In the genomic region with DNA sequence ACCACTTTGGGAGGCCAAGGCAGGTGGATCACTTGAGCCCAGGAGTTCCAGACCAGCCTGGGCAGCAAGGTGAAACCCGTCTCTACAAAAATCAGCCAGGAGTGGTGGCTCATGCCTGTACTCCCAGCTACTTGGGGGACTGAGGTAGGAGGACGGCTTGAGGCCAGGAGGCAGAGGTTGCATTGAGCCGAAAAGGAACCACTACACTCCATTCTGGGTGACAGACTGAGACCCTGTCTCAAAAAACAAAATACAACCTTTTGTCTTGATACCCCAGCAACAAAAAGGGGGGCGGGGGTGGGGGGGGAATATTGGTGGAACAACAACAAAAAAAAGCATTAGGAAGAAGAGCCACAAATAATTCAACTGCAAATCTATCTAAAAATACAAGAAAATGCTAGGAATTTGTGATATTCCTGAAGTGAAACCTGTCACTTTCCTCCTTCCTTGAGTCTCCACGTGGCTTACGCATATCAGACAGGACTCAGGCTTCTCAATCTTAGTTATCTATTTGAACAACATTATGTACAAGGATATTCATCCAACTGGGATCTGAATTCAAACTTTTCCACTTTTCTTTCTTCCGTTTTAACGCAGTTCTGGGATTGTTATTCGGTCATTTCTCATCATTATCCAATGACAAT, we compare ENCODE assay signal across 7 cellular contexts. TPM values are rescaled to one million over a fixed set of nuclear protein-coding genes. Genes with fewer than 3 reads are reported as not detected.
DNase-seq lines count a peak whose midpoint lies in the region; TF ChIP-seq lines count a peak whose summit lies in the region.
"Had no signal": no experiment of that assay in that cellular context is flagged by ENCODE, and none has a peak within 500 bp of the region (broad histone marks: within the 10 kb centered on the region; RNA-seq: fewer than 3 reads in every experiment).

No MANE protein-coding gene starts in this region.

- H3K4me3 ChIP-seq in sigmoid colon: peak overlapping the region; percentile 65 to 85 (median 84)

- intact Hi-C loops in sigmoid colon (cut with DNase I): loop anchor here (2.0 kb wide), 1 partner anchor 29 kb away; a partner anchor contains a TSS

- DNase-seq in NCI-H2029 treated with DMSO at 0.1 percent for 48 hours (lab: John Stamatoyannopoulos, UW) (peak; percentile 16), NCI-H2029 (lab: John Stamatoyannopoulos, UW) (no peak), sigmoid colon (no peak), NCI-H2107 treated with DMSO at 0.1 percent for 48 hours (lab: John Stamatoyannopoulos, UW; ENCODE audit: unreplicated experiment) (no peak), nucleus accumbens (lab: John Stamatoyannopoulos, UW) (no peak)

- no peak for TF ChIP-seq EP300 in sigmoid colon (IDR thresholded peaks at IDR 0.05)

- peak overlapping the region; percentile 70 for H3K27ac ChIP-seq in cingulate gyrus (ENCODE audit: low read depth, low read length)
- H3K27ac ChIP-seq in sigmoid colon: peak overlapping the region; percentile 94 to 99 (median 97)

- no peaks in the 10 kb centered on the region for H3K9me3 ChIP-seq in sigmoid colon

- peaks cover 0 to 7% (median 0%) of the 10 kb centered on the region in 4 donors for H3K36me3 ChIP-seq in sigmoid colon

- H3K27me3 ChIP-seq in sigmoid colon: no peaks in the 10 kb centered on the region

- peaks cover 0 to 18% (median 14%) of the 10 kb centered on the region in 4 donors for H3K4me1 ChIP-seq in sigmoid colon

- TF ChIP-seq POLR2A in sigmoid colon (IDR thresholded peaks at IDR 0.05): no peak

- no peak for TF ChIP-seq CTCF in sigmoid colon (IDR thresholded peaks at IDR 0.05)

- WGBS in sigmoid colon, 2 donors: 22 to 37% methylated on average over 9 of the region's 9 CpGs

RNA-seq across cellular contexts. Expression of a gene that starts 1.2 kb away (rescaled TPM):
- total RNA-seq in sigmoid colon: 10 to 100 TPM; 28.3 to 37.7 (median 28.5) TPM
- polyA plus RNA-seq in sigmoid colon: 10 to 100 TPM; 10.9 to 26.2 (median 14.4) TPM

RNA-seq across cellular contexts. Expression of a gene that starts 5.0 kb away (rescaled TPM):
- not detected for total RNA-seq in sigmoid colon
- polyA plus RNA-seq in sigmoid colon: not detected
- total RNA-seq: lung microvascular endothelial cell had no signal

RNA-seq across cellular contexts. Expression of a gene that starts 25.5 kb away (rescaled TPM):
- under 1 TPM in 1 of 4 donors, not detected in 3; 0.36 TPM for total RNA-seq in sigmoid colon
- polyA plus RNA-seq in sigmoid colon: under 1 TPM in 1 of 3 donors, not detected in 2; 0.09 TPM
- total RNA-seq: lung microvascular endothelial cell had no signal

RNA-seq across cellular contexts. Expression of a gene that starts 30.0 kb away (rescaled TPM):
- total RNA-seq in sigmoid colon: 1 to 10 TPM in 2 of 4 donors, under 1 TPM in 1, not detected in 1; 0.71 to 3.9 (median 1.8) TPM
- 1 to 10 TPM in 1 of 3 donors, under 1 TPM in 1, not detected in 1; 0.60 to 1.5 TPM for polyA plus RNA-seq in sigmoid colon
- total RNA-seq: lung microvascular endothelial cell had no signal

RNA-seq across cellular contexts. Expression of a gene that starts 50.1 kb away (rescaled TPM):
- 10 to 100 TPM in 1 of 4 donors, 1 to 10 TPM in 3; 4.3 to 16.3 (median 6.8) TPM for total RNA-seq in sigmoid colon
- polyA plus RNA-seq in sigmoid colon: 10 to 100 TPM in 1 of 3 donors, 1 to 10 TPM in 2; 4.9 to 54.7 (median 6.6) TPM
- total RNA-seq: lung microvascular endothelial cell had no signal
